10 cellular contexts compared by ENCODE assay signal in the genomic region with DNA sequence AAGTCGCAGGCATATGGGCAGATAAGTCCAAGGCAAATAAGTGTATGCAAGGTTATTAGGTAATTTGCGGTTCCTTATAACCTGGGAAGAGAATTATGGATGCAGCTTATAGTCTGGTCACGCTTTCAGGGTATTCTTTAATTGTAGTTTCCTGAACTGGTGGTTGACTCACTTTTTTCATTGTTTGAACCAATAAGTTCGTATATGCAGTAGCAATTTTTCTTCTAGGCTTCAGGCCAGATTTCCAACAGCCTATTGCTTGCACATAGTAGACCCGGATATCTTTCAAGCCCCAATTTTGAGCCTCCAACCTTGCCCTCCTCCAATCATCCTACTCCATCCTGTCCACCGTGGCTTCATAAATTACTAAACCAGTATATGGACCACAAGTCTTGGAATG.
"Had no signal": no experiment of that assay in that cellular context is flagged by ENCODE, and none has a peak within 500 bp of the region (broad histone marks: within the 10 kb centered on the region; RNA-seq: fewer than 3 reads in every experiment).

No MANE protein-coding gene starts in this region.

- H2AFZ ChIP-seq: GM23248 had no signal

- H3K9me3 ChIP-seq: HAP-1 had no signal

- H3K4me2 ChIP-seq: KMS-11 had no signal

- ATAC-seq: HCT116 had no signal

- H3K4me3 Mint-ChIP-seq: HFFc6 had no signal

- H3K9me3 Mint-ChIP-seq: HFFc6 had no signal

- H3K4me1 ChIP-seq: HAP-1 had no signal

- DNase-seq: GM23248, GOT3, H7, HFFc6, IMR-90, KBM-7 had no signal

- H3K9ac ChIP-seq: GM23248, KMS-11 had no signal

- H3K4me3 ChIP-seq: GM23248, HAP-1 had no signal

- H3K27ac Mint-ChIP-seq: HFFc6 had no signal

- H3K27ac ChIP-seq: GM23248, HL-60, KMS-11 had no signal
